ENCODE assay signal across 1 cellular context in the genomic region with DNA sequence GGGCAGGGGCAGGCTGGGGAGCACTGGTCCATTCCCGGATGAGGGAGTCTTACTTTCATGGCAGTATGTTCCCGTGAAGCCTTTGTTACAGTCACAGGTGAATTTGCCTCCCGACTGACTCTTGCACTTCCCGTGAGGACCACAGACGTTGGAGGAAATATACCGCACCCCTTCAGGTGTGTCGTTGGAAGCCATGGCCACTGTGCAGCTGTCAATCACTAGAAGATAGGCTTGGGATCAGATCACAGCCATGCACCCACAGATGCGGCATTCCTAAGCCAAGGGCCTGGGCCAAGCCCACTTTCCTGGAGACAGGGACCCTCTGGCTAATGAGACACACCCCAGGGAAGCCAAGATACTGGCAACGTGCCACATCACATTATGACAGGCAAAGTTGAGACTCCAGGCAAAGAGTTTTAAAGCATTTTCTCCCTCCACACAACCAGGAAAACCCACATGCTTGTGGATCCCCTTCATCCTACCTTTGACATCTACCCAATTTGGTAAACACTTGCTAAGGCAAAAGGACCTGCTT.
TF ChIP-seq lines count a peak whose summit lies in the region.

No MANE protein-coding gene starts in this region.

TF ChIP-seq in HepG2, 621 proteins besides CTCF, POLR2A, EP300 and RAD21 (continued from another document):
- TF ChIP-seq, protein P1, sequence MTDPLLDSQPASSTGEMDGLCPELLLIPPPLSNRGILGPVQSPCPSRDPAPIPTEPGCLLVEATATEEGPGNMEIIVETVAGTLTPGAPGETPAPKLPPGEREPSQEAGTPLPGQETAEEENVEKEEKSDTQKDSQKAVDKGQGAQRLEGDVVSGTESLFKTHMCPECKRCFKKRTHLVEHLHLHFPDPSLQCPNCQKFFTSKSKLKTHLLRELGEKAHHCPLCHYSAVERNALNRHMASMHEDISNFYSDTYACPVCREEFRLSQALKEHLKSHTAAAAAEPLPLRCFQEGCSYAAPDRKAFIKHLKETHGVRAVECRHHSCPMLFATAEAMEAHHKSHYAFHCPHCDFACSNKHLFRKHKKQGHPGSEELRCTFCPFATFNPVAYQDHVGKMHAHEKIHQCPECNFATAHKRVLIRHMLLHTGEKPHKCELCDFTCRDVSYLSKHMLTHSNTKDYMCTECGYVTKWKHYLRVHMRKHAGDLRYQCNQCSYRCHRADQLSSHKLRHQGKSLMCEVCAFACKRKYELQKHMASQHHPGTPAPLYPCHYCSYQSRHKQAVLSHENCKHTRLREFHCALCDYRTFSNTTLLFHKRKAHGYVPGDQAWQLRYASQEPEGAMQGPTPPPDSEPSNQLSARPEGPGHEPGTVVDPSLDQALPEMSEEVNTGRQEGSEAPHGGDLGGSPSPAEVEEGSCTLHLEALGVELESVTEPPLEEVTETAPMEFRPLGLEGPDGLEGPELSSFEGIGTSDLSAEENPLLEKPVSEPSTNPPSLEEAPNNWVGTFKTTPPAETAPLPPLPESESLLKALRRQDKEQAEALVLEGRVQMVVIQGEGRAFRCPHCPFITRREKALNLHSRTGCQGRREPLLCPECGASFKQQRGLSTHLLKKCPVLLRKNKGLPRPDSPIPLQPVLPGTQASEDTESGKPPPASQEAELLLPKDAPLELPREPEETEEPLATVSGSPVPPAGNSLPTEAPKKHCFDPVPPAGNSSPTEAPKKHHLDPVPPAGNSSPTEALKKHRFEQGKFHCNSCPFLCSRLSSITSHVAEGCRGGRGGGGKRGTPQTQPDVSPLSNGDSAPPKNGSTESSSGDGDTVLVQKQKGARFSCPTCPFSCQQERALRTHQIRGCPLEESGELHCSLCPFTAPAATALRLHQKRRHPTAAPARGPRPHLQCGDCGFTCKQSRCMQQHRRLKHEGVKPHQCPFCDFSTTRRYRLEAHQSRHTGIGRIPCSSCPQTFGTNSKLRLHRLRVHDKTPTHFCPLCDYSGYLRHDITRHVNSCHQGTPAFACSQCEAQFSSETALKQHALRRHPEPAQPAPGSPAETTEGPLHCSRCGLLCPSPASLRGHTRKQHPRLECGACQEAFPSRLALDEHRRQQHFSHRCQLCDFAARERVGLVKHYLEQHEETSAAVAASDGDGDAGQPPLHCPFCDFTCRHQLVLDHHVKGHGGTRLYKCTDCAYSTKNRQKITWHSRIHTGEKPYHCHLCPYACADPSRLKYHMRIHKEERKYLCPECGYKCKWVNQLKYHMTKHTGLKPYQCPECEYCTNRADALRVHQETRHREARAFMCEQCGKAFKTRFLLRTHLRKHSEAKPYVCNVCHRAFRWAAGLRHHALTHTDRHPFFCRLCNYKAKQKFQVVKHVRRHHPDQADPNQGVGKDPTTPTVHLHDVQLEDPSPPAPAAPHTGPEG (CRISPR knock-in tag; IDR thresholded peaks at IDR 0.05) = no peak
- TF ChIP-seq ZNF501 (CRISPR knock-in tag; IDR thresholded peaks at IDR 0.05) = no peak
- TF ChIP-seq NR3C1 (CRISPR knock-in tag; IDR thresholded peaks at IDR 0.05) = no peak
- TF ChIP-seq, protein P2, sequence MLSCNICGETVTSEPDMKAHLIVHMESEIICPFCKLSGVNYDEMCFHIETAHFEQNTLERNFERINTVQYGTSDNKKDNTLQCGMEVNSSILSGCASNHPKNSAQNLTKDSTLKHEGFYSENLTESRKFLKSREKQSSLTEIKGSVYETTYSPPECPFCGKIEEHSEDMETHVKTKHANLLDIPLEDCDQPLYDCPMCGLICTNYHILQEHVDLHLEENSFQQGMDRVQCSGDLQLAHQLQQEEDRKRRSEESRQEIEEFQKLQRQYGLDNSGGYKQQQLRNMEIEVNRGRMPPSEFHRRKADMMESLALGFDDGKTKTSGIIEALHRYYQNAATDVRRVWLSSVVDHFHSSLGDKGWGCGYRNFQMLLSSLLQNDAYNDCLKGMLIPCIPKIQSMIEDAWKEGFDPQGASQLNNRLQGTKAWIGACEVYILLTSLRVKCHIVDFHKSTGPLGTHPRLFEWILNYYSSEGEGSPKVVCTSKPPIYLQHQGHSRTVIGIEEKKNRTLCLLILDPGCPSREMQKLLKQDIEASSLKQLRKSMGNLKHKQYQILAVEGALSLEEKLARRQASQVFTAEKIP (CRISPR knock-in tag; IDR thresholded peaks at IDR 0.05; ENCODE audit: borderline replicate concordance) = no peak
- TF ChIP-seq LBX2 (CRISPR knock-in tag; IDR thresholded peaks at IDR 0.05; ENCODE audit: borderline replicate concordance) = no peak
- TF ChIP-seq CHCHD3 (CRISPR knock-in tag; IDR thresholded peaks at IDR 0.05) = no peak
- no peak for TF ChIP-seq ZNF260 (CRISPR knock-in tag; IDR thresholded peaks at IDR 0.05; ENCODE audit: borderline replicate concordance, low read depth)
- no peak for TF ChIP-seq ZNF282 (IDR thresholded peaks at IDR 0.05; ENCODE audit: partially characterized antibody)
- TF ChIP-seq, protein P3, sequence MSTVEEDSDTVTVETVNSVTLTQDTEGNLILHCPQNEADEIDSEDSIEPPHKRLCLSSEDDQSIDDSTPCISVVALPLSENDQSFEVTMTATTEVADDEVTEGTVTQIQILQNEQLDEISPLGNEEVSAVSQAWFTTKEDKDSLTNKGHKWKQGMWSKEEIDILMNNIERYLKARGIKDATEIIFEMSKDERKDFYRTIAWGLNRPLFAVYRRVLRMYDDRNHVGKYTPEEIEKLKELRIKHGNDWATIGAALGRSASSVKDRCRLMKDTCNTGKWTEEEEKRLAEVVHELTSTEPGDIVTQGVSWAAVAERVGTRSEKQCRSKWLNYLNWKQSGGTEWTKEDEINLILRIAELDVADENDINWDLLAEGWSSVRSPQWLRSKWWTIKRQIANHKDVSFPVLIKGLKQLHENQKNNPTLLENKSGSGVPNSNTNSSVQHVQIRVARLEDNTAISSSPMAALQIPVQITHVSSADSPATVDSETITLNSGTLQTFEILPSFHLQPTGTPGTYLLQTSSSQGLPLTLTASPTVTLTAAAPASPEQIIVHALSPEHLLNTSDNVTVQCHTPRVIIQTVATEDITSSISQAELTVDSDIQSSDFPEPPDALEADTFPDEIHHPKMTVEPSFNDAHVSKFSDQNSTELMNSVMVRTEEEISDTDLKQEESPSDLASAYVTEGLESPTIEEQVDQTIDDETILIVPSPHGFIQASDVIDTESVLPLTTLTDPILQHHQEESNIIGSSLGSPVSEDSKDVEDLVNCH (CRISPR knock-in tag; IDR thresholded peaks at IDR 0.05) = 0 out of 2 replicates have a peak, but pooled peaks have one; percentile 29
- peak; percentile 79 for TF ChIP-seq RBM22 (optimal IDR thresholded peaks at IDR 0.05; ENCODE audit: low read length)
- TF ChIP-seq POLR2AphosphoS5 (IDR thresholded peaks at IDR 0.05; ENCODE audit: low read depth, low read length) = peak; percentile 22; the same call in 1 of the 2 replicates
- TF ChIP-seq PHF20 (CRISPR knock-in tag; IDR thresholded peaks at IDR 0.05) = no peak
- TF ChIP-seq ZNF775 (CRISPR knock-in tag; IDR thresholded peaks at IDR 0.05; ENCODE audit: borderline replicate concordance) = no peak
- no peak for TF ChIP-seq HCFC1 (IDR thresholded peaks at IDR 0.05; ENCODE audit: low read depth, low read length)
- 0 out of 2 replicates have a peak, but pooled peaks have one; percentile 15 for TF ChIP-seq POLR2G (IDR thresholded peaks at IDR 0.05; ENCODE audit: low read depth, low read length)
- no peak for TF ChIP-seq AFF4 (CRISPR knock-in tag; IDR thresholded peaks at IDR 0.05)
- TF ChIP-seq HMGA1 (CRISPR knock-in tag; conservative IDR thresholded peaks at IDR 0.05) = no peak
- TF ChIP-seq REXO4 (CRISPR knock-in tag; IDR thresholded peaks at IDR 0.05; ENCODE audit: borderline replicate concordance) = no peak
- no peak for TF ChIP-seq PRMT3 (CRISPR knock-in tag; IDR thresholded peaks at IDR 0.05; ENCODE audit: borderline replicate concordance, low read depth)
- TF ChIP-seq ELF3 (CRISPR knock-in tag; IDR thresholded peaks at IDR 0.05) = no peak
- TF ChIP-seq PRPF4 (IDR thresholded peaks at IDR 0.05; ENCODE audit: low read depth, low read length, poor library complexity, severe bottlenecking) = no peak
- no peak for TF ChIP-seq ZNF772 (CRISPR knock-in tag; IDR thresholded peaks at IDR 0.05)
- no peak for TF ChIP-seq LCORL (IDR thresholded peaks at IDR 0.05)
- TF ChIP-seq LCORL (CRISPR knock-in tag; IDR thresholded peaks at IDR 0.05) = no peak
- no peak for TF ChIP-seq ARNT2 (CRISPR knock-in tag; IDR thresholded peaks at IDR 0.05; ENCODE audit: low read depth)
- TF ChIP-seq, protein P4, sequence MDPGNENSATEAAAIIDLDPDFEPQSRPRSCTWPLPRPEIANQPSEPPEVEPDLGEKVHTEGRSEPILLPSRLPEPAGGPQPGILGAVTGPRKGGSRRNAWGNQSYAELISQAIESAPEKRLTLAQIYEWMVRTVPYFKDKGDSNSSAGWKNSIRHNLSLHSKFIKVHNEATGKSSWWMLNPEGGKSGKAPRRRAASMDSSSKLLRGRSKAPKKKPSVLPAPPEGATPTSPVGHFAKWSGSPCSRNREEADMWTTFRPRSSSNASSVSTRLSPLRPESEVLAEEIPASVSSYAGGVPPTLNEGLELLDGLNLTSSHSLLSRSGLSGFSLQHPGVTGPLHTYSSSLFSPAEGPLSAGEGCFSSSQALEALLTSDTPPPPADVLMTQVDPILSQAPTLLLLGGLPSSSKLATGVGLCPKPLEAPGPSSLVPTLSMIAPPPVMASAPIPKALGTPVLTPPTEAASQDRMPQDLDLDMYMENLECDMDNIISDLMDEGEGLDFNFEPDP (CRISPR knock-in tag; conservative IDR thresholded peaks at IDR 0.05) = 0 out of 2 replicates have a peak, but pooled peaks have one; percentile 12
- no peak for TF ChIP-seq IRF2 (CRISPR knock-in tag; IDR thresholded peaks at IDR 0.05)
- no peak for TF ChIP-seq MED1 (CRISPR knock-in tag; IDR thresholded peaks at IDR 0.05)
- no peak for TF ChIP-seq MAF1 (CRISPR knock-in tag; IDR thresholded peaks at IDR 0.05; ENCODE audit: borderline replicate concordance)
